8 cellular contexts compared by ENCODE assay signal in the genomic region with DNA sequence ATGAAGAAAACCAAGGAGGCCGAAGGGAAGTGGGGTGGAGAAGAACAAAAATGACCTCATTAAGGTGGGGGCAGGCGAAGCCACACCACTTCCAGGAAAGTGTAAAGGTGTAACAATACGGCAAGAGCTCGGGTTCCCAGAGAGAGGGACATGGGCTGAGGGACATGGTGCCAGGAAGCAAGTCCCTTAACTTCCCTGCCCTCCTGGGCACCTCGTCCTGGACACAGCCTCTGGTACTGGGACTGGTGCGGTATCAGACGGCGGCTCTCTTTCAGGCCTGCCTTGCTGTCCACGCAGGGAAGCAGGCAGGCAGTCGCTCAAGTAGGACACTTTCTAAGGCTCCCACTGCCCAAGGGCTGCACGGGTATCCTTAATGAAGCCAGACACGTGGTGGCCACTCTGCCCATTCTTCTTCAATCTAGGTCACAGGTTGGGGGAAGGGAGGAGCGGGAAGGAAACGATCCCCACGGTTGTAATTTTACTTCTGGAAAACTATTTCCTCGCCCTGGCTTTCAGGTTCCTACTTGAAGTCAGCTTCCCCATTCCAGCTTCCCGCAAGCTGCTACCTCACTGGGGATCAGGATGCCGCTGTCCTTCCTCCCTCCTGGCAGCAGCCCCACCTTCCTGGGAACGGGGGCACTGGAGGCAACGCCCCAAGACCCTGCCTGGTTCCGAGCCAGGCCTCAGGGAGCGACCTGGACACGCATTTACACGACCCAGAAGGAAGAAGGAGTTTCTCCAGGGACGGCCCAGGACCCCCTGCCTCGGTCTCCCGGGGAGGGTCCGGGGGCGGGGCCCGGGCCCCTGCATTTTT. TPM values are rescaled to one million over a fixed set of nuclear protein-coding genes. Genes with fewer than 3 reads are reported as not detected.
A peak's percentile ranks its signal among the peaks of the same experiment; 100 is the strongest.
DNase-seq lines count a peak whose midpoint lies in the region; ATAC-seq and TF ChIP-seq lines count a peak whose summit lies in the region.

No MANE protein-coding gene starts in this region.

- peaks cover 37% of the 10 kb centered on the region for H3K4me1 Mint-ChIP-seq in T-helper 1 cell treated with Interleukin-12 subunit alpha and Interleukin-12 subunit beta and Interleukin-4 antibody, amounts not matched to agents 30 μg/mL and 1 μg/mL, for 36 hours (ENCODE audit: low read depth)

- peak overlapping the region; percentile 80 for H3K27ac Mint-ChIP-seq in T-helper 1 cell treated with Interleukin-12 subunit alpha and Interleukin-12 subunit beta and Interleukin-4 antibody, amounts not matched to agents 30 μg/mL and 1 μg/mL, for 36 hours

- no peaks in the 10 kb centered on the region for H3K9me3 Mint-ChIP-seq in T-helper 1 cell treated with Interleukin-12 subunit alpha and Interleukin-12 subunit beta and Interleukin-4 antibody, amounts not matched to agents 30 μg/mL and 1 μg/mL, for 36 hours

- TF ChIP-seq CTCF in SU-DHL-6 (IDR thresholded peaks at IDR 0.05; ENCODE audit: insufficient read depth, low read length, poor library complexity, severe bottlenecking) (no peak), fibroblast of villous mesenchyme (IDR thresholded peaks at IDR 0.05; ENCODE audit: insufficient read depth, low read depth, low read length) (no peak)

- H3K36me3 Mint-ChIP-seq in T-helper 1 cell treated with Interleukin-12 subunit alpha and Interleukin-12 subunit beta and Interleukin-4 antibody, amounts not matched to agents 30 μg/mL and 1 μg/mL, for 36 hours (ENCODE audit: low read depth) = peaks cover 8% of the 10 kb centered on the region

- H3K4me3 Mint-ChIP-seq in T-helper 1 cell treated with Interleukin-12 subunit alpha and Interleukin-12 subunit beta and Interleukin-4 antibody, amounts not matched to agents 30 μg/mL and 1 μg/mL, for 36 hours = peak overlapping the region; percentile 83

- no peak overlapping the region for H2AFZ ChIP-seq in SU-DHL-6 (ENCODE audit: low read depth, low read length, severe bottlenecking)

- no peaks in the 10 kb centered on the region; the same call in 1 of the 2 replicates for H4K20me1 ChIP-seq in SU-DHL-6 (ENCODE audit: low read depth, low read length)

- H3K9ac ChIP-seq in SU-DHL-6 (ENCODE audit: low read length) (peak overlapping the region; percentile 96), rectal smooth muscle tissue (ENCODE audit: low read length) (no peak overlapping the region)

- DNase-seq in T-helper 1 cell (no peak), fibroblast of villous mesenchyme (ENCODE audit: low read depth) (peak; percentile 34), NAMALWA (ENCODE audit: low spot score) (no peak)

- H3K4me1 ChIP-seq in rectal smooth muscle tissue (ENCODE audit: control insufficient read depth, insufficient read depth, low read length) = peaks cover 9% of the 10 kb centered on the region

- H3F3A ChIP-seq in SU-DHL-6 (ENCODE audit: insufficient read depth) = no peaks in the 10 kb centered on the region

- ATAC-seq in HG03460 (IDR thresholded peaks at IDR 0.05; ENCODE audit: unreplicated experiment) (no peak), HG03108 (IDR thresholded peaks at IDR 0.05; ENCODE audit: unreplicated experiment) (no peak)

- H3K9me3 ChIP-seq in SU-DHL-6 (ENCODE audit: insufficient read depth, low read length) = no peaks in the 10 kb centered on the region

- H3K9me2 ChIP-seq in SU-DHL-6 (replicated peaks; ENCODE audit: insufficient read depth, low read length) = no peaks in the 10 kb centered on the region

- H3K27me3 ChIP-seq in SU-DHL-6 (ENCODE audit: low read length) (no peaks in the 10 kb centered on the region), rectal smooth muscle tissue (ENCODE audit: control insufficient read depth, insufficient read depth, low read length) (no peaks in the 10 kb centered on the region)

- H3K4me2 ChIP-seq in SU-DHL-6 (ENCODE audit: low read depth, low read length, poor library complexity, severe bottlenecking) = peak overlapping the region; percentile 71

- H3K79me2 ChIP-seq in SU-DHL-6 (ENCODE audit: insufficient read depth, low read length) = peaks cover 58% of the 10 kb centered on the region

- H3K27me3 Mint-ChIP-seq in T-helper 1 cell treated with Interleukin-12 subunit alpha and Interleukin-12 subunit beta and Interleukin-4 antibody, amounts not matched to agents 30 μg/mL and 1 μg/mL, for 36 hours (ENCODE audit: low read depth) = no peaks in the 10 kb centered on the region

- H3K4me3 ChIP-seq in SU-DHL-6 (ENCODE audit: insufficient read depth, low read length, poor library complexity, severe bottlenecking) = peak overlapping the region; percentile 98
- peak overlapping the region; percentile 84 for H3K4me3 ChIP-seq in fibroblast of villous mesenchyme (ENCODE audit: low read depth, low read length)
- H3K4me3 ChIP-seq in rectal smooth muscle tissue (ENCODE audit: low read length) = peak overlapping the region; percentile 68

- H3K36me3 ChIP-seq in SU-DHL-6 (ENCODE audit: low read length) (no peaks in the 10 kb centered on the region), rectal smooth muscle tissue (ENCODE audit: control insufficient read depth, insufficient read depth, low read length) (no peaks in the 10 kb centered on the region)

- no peak overlapping the region for H3K27ac ChIP-seq in SU-DHL-6 (ENCODE audit: low read depth, low read length)
- peak overlapping the region; percentile 74 for H3K27ac ChIP-seq in rectal smooth muscle tissue (ENCODE audit: low read depth, low read length)

RNA-seq across cellular contexts. Expression of a gene that starts 1.2 kb away (rescaled TPM):
- 122 and 140 TPM in 2 replicates for total RNA-seq in fibroblast of villous mesenchyme

RNA-seq across cellular contexts. Expression of a gene that starts 13.5 kb away (rescaled TPM):
- 5.6 and 8.4 TPM in 2 replicates for total RNA-seq in fibroblast of villous mesenchyme

RNA-seq across cellular contexts. Expression of a gene that starts 53.5 kb away (rescaled TPM):
- total RNA-seq in fibroblast of villous mesenchyme = 1.3 TPM in 2 replicates

RNA-seq across cellular contexts. Expression of a gene that starts 54.1 kb away (rescaled TPM):
- 31.2 and 36.7 TPM in 2 replicates for total RNA-seq in fibroblast of villous mesenchyme
